In the genomic region with DNA sequence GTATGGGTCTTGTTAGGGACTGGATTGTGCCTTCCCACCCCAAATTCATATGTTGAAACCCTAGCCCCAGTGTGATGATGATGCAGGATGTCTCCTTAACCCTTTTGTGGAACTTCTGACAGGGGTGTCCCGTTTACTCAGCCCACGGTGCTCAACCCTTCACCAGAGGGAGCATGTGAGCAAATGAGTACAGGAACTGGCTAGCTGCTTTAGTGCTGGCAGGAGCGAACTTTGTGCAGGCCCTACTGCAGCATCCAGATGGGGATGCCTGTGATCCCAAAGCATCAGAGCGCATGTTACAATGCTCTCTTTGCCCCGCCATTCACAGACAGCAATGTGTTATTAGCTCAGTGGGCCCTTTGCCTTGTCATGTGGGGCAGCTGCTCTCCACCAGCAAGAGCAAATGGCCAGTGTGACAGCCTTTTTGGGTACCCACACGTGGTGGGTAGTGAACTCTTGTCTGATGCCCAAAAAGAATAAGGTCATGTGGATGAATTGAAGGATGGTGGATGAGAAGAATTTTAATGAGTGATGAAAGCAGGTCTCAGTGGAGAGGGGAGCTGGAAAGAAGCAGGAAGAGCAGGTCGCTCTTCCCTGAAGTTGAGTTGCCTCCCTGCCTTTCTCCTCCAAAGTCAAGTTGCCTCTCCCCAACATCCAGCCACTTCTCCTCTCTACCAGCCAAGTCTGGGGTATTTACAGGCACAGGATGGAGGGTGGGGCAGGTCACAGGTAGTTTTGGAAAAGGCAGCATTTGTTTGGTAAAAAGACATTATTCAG, we compare ENCODE assay signal across 13 cellular contexts.
DNase-seq lines count a peak whose midpoint lies in the region; ATAC-seq, FAIRE-seq and TF ChIP-seq lines count a peak whose summit lies in the region.
"Had no signal": no experiment of that assay in that cellular context is flagged by ENCODE, and none has a peak within 500 bp of the region (broad histone marks: within the 10 kb centered on the region; RNA-seq: fewer than 3 reads in every experiment).

No MANE protein-coding gene starts in this region.

- H3K4me3 ChIP-seq in HepG2 (replicated peaks in 1 of 3; ENCODE audit: insufficient read depth in 1 of 3, low read depth in 2 of 3, low read length in 3 of 3) (no peak overlapping the region), right lobe of liver (no peak overlapping the region)
- H3K4me3 ChIP-seq: BLaER1, coronary artery, Peyer's patch had no signal

- peak; percentile 68 for FAIRE-seq in HepG2 (lab: Jason Lieb, UNC)

- H3K27me3 ChIP-seq in HepG2 (ENCODE audit: control insufficient read depth in 1 of 2, insufficient read depth in 2 of 2, low read length in 2 of 2) (no peaks in the 10 kb centered on the region), right lobe of liver (no peaks in the 10 kb centered on the region)
- H3K27me3 ChIP-seq: BLaER1, Peyer's patch had no signal

- H3K27me3 Mint-ChIP-seq in type B pancreatic cell, result peaks cover 3% of the 10 kb centered on the region

- TF ChIP-seq EP300 in HepG2 (IDR thresholded peaks at IDR 0.05; ENCODE audit: low read depth in 2 of 2, low read length in 2 of 2), result no peak
- TF ChIP-seq EP300 in HepG2 (CRISPR knock-in tag; IDR thresholded peaks at IDR 0.05; ENCODE audit: borderline replicate concordance), result no peak

- POLR2A ChIA-PET in HepG2 (lab: Yijun Ruan, JAX), result no interaction called here

- H3K4me3 Mint-ChIP-seq in type B pancreatic cell, result no peak overlapping the region
- H3K4me3 Mint-ChIP-seq: activated B cell treated with CpG ODN at 0.5 μM for 24 hours; activated T-helper 17 cell treated with anti-CD3 and anti-CD28 coated beads, Interleukin-2, amount 50 U/mL, for 72 hours had no signal

- TF ChIP-seq CTCF in HepG2 (CRISPR knock-in tag; IDR thresholded peaks at IDR 0.05) (peak; percentile 60), right lobe of liver (IDR thresholded peaks at IDR 0.05) (no peak), type B pancreatic cell (conservative IDR thresholded peaks at IDR 0.05) (peak; percentile 40)

- 29% methylated on average over 6 of the region's 7 CpGs for WGBS in HepG2 (ENCODE audit: low lambda C conversion rate)
- WGBS in right lobe of liver (ENCODE audit: insufficient coverage, low coverage, low lambda C conversion rate, missing lambda C conversion rate), result 74% methylated on average over 3 of the region's 7 CpGs

- ATAC-seq in HepG2, result peak; percentile 93
- no peak for ATAC-seq in right lobe of liver
- no peak for ATAC-seq in left cardiac atrium
- no peak for ATAC-seq in GM19324 (IDR thresholded peaks at IDR 0.05; ENCODE audit: low FRiP score, unreplicated experiment)
- ATAC-seq: activated T-helper 17 cell treated with anti-CD3 and anti-CD28 coated beads, Interleukin-2, amount 50 U/mL, for 72 hours had no signal

- H3K4me1 ChIP-seq in HepG2 (ENCODE audit: insufficient read depth, low read length) (peaks cover 12% of the 10 kb centered on the region), right lobe of liver (peaks cover 0 to 11% (median 5%) of the 10 kb centered on the region in 4 donors)
- H3K4me1 ChIP-seq: Peyer's patch had no signal

- H3K4me2 ChIP-seq in HepG2 (ENCODE audit: low read depth, low read length), result no peak overlapping the region
- H3K4me2 ChIP-seq: BLaER1 had no signal

- BruUV-seq in HepG2 (replicated peaks; lab: Mats Ljungman, UMichigan), result no TSS peak

- DNase-seq in HepG2 (ENCODE audit: low spot score), result peak; percentile 33
- no peak for DNase-seq in right lobe of liver
- peak; percentile 23 for DNase-seq in SK-N-DZ (ENCODE audit: low spot score)
- peak; percentile 21 for DNase-seq in left cardiac atrium
- no peak for DNase-seq in type B pancreatic cell (ENCODE audit: extremely low spot score, unreplicated experiment)
- no peak for DNase-seq in mucosa of gallbladder (ENCODE audit: low spot score)
- DNase-seq in SKM-1 (lab: John Stamatoyannopoulos, UW; ENCODE audit: unreplicated experiment), result no peak
- DNase-seq: activated B cell treated with CpG ODN at 0.5 μM for 24 hours, Peyer's patch had no signal

- no peaks in the 10 kb centered on the region for H3K79me2 ChIP-seq in HepG2 (ENCODE audit: insufficient read depth, low read length)

- intact Hi-C loops in HepG2 (cut with micrococcal nuclease; ENCODE audit: unreplicated experiment), result loop anchor here (1.0 to 10.0 kb wide), 3 partner anchors 26 to 508 kb away; no protein-coding TSS in a partner anchor
- intact Hi-C loops in right lobe of liver (cut with DNase I), result loop anchor here in 1 of 2 donors (10.0 kb wide), 1 partner anchor 348 kb away; no protein-coding TSS in a partner anchor
- intact Hi-C loops in left cardiac atrium (cut with DNase I), result loop anchor here in 1 of 2 donors (5.0 kb wide), 1 partner anchor 346 kb away; no protein-coding TSS in a partner anchor

- H4K20me1 ChIP-seq in HepG2 (ENCODE audit: insufficient read depth, low read length), result no peaks in the 10 kb centered on the region
- H4K20me1 ChIP-seq: BLaER1 had no signal

- no peaks in the 10 kb centered on the region for H3K36me3 Mint-ChIP-seq in type B pancreatic cell

- no peak overlapping the region for H3K9ac ChIP-seq in HepG2 (ENCODE audit: insufficient read depth, low read depth, low read length)
- H3K9ac ChIP-seq: BLaER1 had no signal

- H2AFZ ChIP-seq in HepG2 (ENCODE audit: low read length), result no peak overlapping the region

- in situ Hi-C loops in HepG2 (cut with HindIII; ENCODE audit: extremely low pct_ligation_motif_present, low pct_unique_long_range_greater_than_20kb), result loop anchor here (10.0 to 25.0 kb wide), 2 partner anchors 508 to 606 kb away; no protein-coding TSS in a partner anchor

- no peak overlapping the region for H3K27ac Mint-ChIP-seq in type B pancreatic cell
- H3K27ac Mint-ChIP-seq: activated B cell treated with CpG ODN at 0.5 μM for 24 hours; activated T-helper 17 cell treated with anti-CD3 and anti-CD28 coated beads, Interleukin-2, amount 50 U/mL, for 72 hours had no signal

- TF ChIP-seq RAD21 in HepG2 (CRISPR knock-in tag; IDR thresholded peaks at IDR 0.05), result no peak

- H3K9me3 ChIP-seq in HepG2 (ENCODE audit: low read length), result no peaks in the 10 kb centered on the region
- no peaks in the 10 kb centered on the region for H3K9me3 ChIP-seq in right lobe of liver
- H3K9me3 ChIP-seq: Peyer's patch had no signal

- CTCF ChIA-PET in HepG2 (lab: Yijun Ruan, JAX; ENCODE audit: low intra/inter-chr PET ratio, low total read pairs), result interaction anchor here (0.6 kb wide), 1 partner anchor 62 kb away, joined by 3 read pairs; no protein-coding TSS in a partner anchor

- no peak for TF ChIP-seq POLR2A in HepG2 (IDR thresholded peaks at IDR 0.05; ENCODE audit: insufficient read depth in 1 of 2, low read depth in 2 of 2, low read length in 2 of 2)
- TF ChIP-seq POLR2A in right lobe of liver (IDR thresholded peaks at IDR 0.05), result no peak

- no peak overlapping the region for H3K27ac ChIP-seq in HepG2 (ENCODE audit: extremely low read length, insufficient read depth, low read length)
- H3K27ac ChIP-seq in right lobe of liver, result no peak overlapping the region
- H3K27ac ChIP-seq: BLaER1, coronary artery, Peyer's patch had no signal

- H3K36me3 ChIP-seq in HepG2 (replicated peaks in 1 of 2; ENCODE audit: control insufficient read depth in 1 of 2, insufficient read depth in 2 of 2, low read length in 2 of 2), result no peaks in the 10 kb centered on the region
- no peaks in the 10 kb centered on the region for H3K36me3 ChIP-seq in right lobe of liver
- H3K36me3 ChIP-seq: BLaER1, Peyer's patch had no signal

- H3K9me3 Mint-ChIP-seq in type B pancreatic cell, result no peaks in the 10 kb centered on the region
- H3K9me3 Mint-ChIP-seq: activated B cell treated with CpG ODN at 0.5 μM for 24 hours; activated T-helper 17 cell treated with anti-CD3 and anti-CD28 coated beads, Interleukin-2, amount 50 U/mL, for 72 hours had no signal

- peaks cover 6% of the 10 kb centered on the region for H3K4me1 Mint-ChIP-seq in type B pancreatic cell (ENCODE audit: unreplicated experiment)
- H3K4me1 Mint-ChIP-seq: activated B cell treated with CpG ODN at 0.5 μM for 24 hours; activated T-helper 17 cell treated with anti-CD3 and anti-CD28 coated beads, Interleukin-2, amount 50 U/mL, for 72 hours had no signal

TF ChIP-seq in HepG2, 621 proteins besides CTCF, POLR2A, EP300 and RAD21 (continues in another document):
- TF ChIP-seq ZNF781 (CRISPR knock-in tag; IDR thresholded peaks at IDR 0.05; ENCODE audit: borderline replicate concordance, not compliant biosample characterization), result no peak
- no peak for TF ChIP-seq ELF4 (CRISPR knock-in tag; IDR thresholded peaks at IDR 0.05; ENCODE audit: borderline replicate concordance)
- TF ChIP-seq SAFB2 (CRISPR knock-in tag; IDR thresholded peaks at IDR 0.05; ENCODE audit: borderline replicate concordance, low read depth), result no peak
- TF ChIP-seq, protein P1, sequence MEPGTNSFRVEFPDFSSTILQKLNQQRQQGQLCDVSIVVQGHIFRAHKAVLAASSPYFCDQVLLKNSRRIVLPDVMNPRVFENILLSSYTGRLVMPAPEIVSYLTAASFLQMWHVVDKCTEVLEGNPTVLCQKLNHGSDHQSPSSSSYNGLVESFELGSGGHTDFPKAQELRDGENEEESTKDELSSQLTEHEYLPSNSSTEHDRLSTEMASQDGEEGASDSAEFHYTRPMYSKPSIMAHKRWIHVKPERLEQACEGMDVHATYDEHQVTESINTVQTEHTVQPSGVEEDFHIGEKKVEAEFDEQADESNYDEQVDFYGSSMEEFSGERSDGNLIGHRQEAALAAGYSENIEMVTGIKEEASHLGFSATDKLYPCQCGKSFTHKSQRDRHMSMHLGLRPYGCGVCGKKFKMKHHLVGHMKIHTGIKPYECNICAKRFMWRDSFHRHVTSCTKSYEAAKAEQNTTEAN (CRISPR knock-in tag; conservative IDR thresholded peaks at IDR 0.05), result no peak
- no peak for TF ChIP-seq SP2 (CRISPR knock-in tag; IDR thresholded peaks at IDR 0.05)
- TF ChIP-seq, protein P2, sequence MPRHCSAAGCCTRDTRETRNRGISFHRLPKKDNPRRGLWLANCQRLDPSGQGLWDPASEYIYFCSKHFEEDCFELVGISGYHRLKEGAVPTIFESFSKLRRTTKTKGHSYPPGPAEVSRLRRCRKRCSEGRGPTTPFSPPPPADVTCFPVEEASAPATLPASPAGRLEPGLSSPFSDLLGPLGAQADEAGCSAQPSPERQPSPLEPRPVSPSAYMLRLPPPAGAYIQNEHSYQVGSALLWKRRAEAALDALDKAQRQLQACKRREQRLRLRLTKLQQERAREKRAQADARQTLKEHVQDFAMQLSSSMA (CRISPR knock-in tag; IDR thresholded peaks at IDR 0.05), result no peak
- no peak for TF ChIP-seq FOXA1 (IDR thresholded peaks at IDR 0.05)
- peak; percentile 71 for TF ChIP-seq FOXA1 (CRISPR knock-in tag; IDR thresholded peaks at IDR 0.05)
- TF ChIP-seq NR2F2 (IDR thresholded peaks at IDR 0.05; ENCODE audit: borderline replicate concordance, low read depth), result no peak
- TF ChIP-seq ZNF446 (CRISPR knock-in tag; IDR thresholded peaks at IDR 0.05), result no peak
- TF ChIP-seq ZC3H13 (CRISPR knock-in tag; IDR thresholded peaks at IDR 0.05), result no peak
- no peak for TF ChIP-seq KDM6A (CRISPR knock-in tag; IDR thresholded peaks at IDR 0.05; ENCODE audit: low read depth)
- TF ChIP-seq TCF12 (IDR thresholded peaks at IDR 0.05), result no peak
- no peak for TF ChIP-seq TCF12 (CRISPR knock-in tag; IDR thresholded peaks at IDR 0.05)
- TF ChIP-seq SPEN (CRISPR knock-in tag; IDR thresholded peaks at IDR 0.05; ENCODE audit: low read depth), result no peak
- no peak for TF ChIP-seq ZZZ3 (CRISPR knock-in tag; IDR thresholded peaks at IDR 0.05; ENCODE audit: borderline replicate concordance)

Comparison
In these comparisons a context has a peak if more than half of its experiments do, and no peak if none do; other contexts are left out.
1. DNase-seq: peak in HepG2 (single experiment), SK-N-DZ (single experiment) and left cardiac atrium (single experiment); none in right lobe of liver (0 of 3), type B pancreatic cell (single experiment), mucosa of gallbladder (single experiment) and SKM-1 (single experiment).
2. CTCF ChIP-seq: peak in HepG2 (single experiment) and type B pancreatic cell (single experiment); none in right lobe of liver (0 of 4).